Comparison of ENCODE assay signal across 8 cellular contexts in the genomic region with DNA sequence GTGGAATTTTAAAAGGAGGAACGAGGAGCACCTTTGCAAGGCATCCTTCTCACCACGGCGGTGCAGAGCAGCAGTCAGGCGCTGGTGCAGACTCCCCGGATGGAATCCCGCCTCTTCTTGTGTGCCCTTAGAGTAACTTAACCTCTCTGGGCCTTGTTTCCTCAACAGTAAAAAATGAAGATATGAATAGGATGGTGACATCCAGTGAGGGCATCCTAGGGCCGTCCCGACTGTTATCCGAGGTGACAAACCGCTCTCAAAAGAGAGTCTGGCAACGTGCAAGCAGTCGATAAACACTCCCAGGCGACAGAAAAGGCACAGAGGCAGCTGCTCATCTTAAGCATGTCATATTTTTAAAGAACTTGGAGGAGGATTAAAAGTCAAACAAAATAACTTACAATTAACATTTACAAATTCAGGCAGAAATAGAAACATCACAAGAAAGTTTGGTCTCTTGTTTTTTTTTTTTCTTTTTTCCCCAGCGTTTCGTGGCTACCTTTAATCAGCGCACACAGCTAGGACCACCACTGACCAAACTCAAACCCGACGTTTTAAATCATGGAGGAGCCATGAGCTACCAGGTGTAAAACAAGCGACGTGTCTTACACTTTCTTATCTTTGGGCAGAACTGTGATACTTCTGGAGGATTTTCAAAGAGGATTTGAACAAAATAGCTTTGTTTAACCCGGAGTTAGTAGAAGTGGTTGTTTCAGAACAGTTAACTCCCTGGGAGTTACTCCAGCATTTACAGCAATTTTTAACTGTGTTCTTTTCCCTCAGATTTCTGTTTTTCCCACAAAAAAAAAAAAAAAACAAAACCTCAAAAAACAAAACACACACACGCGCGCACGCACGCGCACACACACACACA. TPM values are rescaled to one million over a fixed set of nuclear protein-coding genes. Genes with fewer than 3 reads are reported as not detected.
DNase-seq lines count a peak whose midpoint lies in the region; ATAC-seq and TF ChIP-seq lines count a peak whose summit lies in the region.

No MANE protein-coding gene starts in this region.

- intact Hi-C loops in PC-3 (cut with micrococcal nuclease) = no loop called here
- intact Hi-C loops in dendritic cell treated with granulocyte-macrophage colony-stimulating factor and Interleukin-4, amounts not matched to agents 40 ng/mL and 50 ng/mL, for 4 days (cut with micrococcal nuclease) = loop anchor here (2.0 to 10.0 kb wide), 4 partner anchors 66 to 306 kb away; partner anchors contain the start of gene ZNF236

- H3K4me3 Mint-ChIP-seq in dendritic cell treated with granulocyte-macrophage colony-stimulating factor and Interleukin-4, amounts not matched to agents 40 ng/mL and 50 ng/mL, for 4 days = peak overlapping the region; percentile 96

- H3K4me2 ChIP-seq in DND-41 (ENCODE audit: insufficient read depth, low read length) (peak overlapping the region; percentile 68), PC-3 (ENCODE audit: low read length) (peak overlapping the region; percentile 99)

- peak overlapping the region; percentile 53; the same call in 1 of the 2 replicates for H2AFZ ChIP-seq in DND-41 (ENCODE audit: low read depth, low read length)
- no peak overlapping the region for H2AFZ ChIP-seq in PC-3 (ENCODE audit: low read length)

- H3K9me2 ChIP-seq in PC-3 (replicated peaks; ENCODE audit: low read length) = no peaks in the 10 kb centered on the region

- peaks cover 43% of the 10 kb centered on the region for H3K36me3 Mint-ChIP-seq in dendritic cell treated with granulocyte-macrophage colony-stimulating factor and Interleukin-4, amounts not matched to agents 40 ng/mL and 50 ng/mL, for 4 days (ENCODE audit: low read depth)

- H3K27me3 Mint-ChIP-seq in dendritic cell treated with granulocyte-macrophage colony-stimulating factor and Interleukin-4, amounts not matched to agents 40 ng/mL and 50 ng/mL, for 4 days = no peaks in the 10 kb centered on the region

- H3K9me3 Mint-ChIP-seq in dendritic cell treated with granulocyte-macrophage colony-stimulating factor and Interleukin-4, amounts not matched to agents 40 ng/mL and 50 ng/mL, for 4 days = no peaks in the 10 kb centered on the region

- TF ChIP-seq CTCF in DND-41 (IDR thresholded peaks at IDR 0.05; ENCODE audit: borderline replicate concordance, extremely low read depth, low read length, poor library complexity, severe bottlenecking) = no peak
- no peak for TF ChIP-seq CTCF in PC-3 (conservative IDR thresholded peaks at IDR 0.05; ENCODE audit: low read depth, low read length)
- no peak for TF ChIP-seq CTCF in neutrophil (IDR thresholded peaks at IDR 0.05)

- peak overlapping the region; percentile 93 for H3K27ac ChIP-seq in DND-41 (ENCODE audit: low read length)
- peak overlapping the region; percentile 96 for H3K27ac ChIP-seq in PC-3 (ENCODE audit: low read length)
- H3K27ac ChIP-seq in neutrophil = peak overlapping the region; percentile 100

- peaks cover 3% of the 10 kb centered on the region; the same call in 1 of the 2 replicates for H3K36me3 ChIP-seq in DND-41 (ENCODE audit: insufficient read depth, low read length)
- H3K36me3 ChIP-seq in PC-3 (ENCODE audit: low read depth, low read length) = peaks cover 16% of the 10 kb centered on the region; the same call in 1 of the 2 replicates
- H3K36me3 ChIP-seq in neutrophil = peaks cover 14% of the 10 kb centered on the region

- peak overlapping the region; percentile 98 for H3K27ac Mint-ChIP-seq in dendritic cell treated with granulocyte-macrophage colony-stimulating factor and Interleukin-4, amounts not matched to agents 40 ng/mL and 50 ng/mL, for 4 days

- H3K9me3 ChIP-seq in DND-41 (ENCODE audit: insufficient read depth, low read length, severe bottlenecking) (no peaks in the 10 kb centered on the region), PC-3 (ENCODE audit: low read length) (no peaks in the 10 kb centered on the region), neutrophil (no peaks in the 10 kb centered on the region)

- H3K4me1 Mint-ChIP-seq in dendritic cell treated with granulocyte-macrophage colony-stimulating factor and Interleukin-4, amounts not matched to agents 40 ng/mL and 50 ng/mL, for 4 days (ENCODE audit: low read depth) = peaks cover 73% of the 10 kb centered on the region

- peak; percentile 54 for DNase-seq in DND-41
- DNase-seq in PC-3 = no peak
- no peak for DNase-seq in NCI-H2227 treated with DMSO at 0.1 percent for 48 hours (lab: John Stamatoyannopoulos, UW)
- DNase-seq in MV-4-11 (lab: John Stamatoyannopoulos, UW) = no peak
- DNase-seq in activated CD4-positive, alpha-beta T cell treated with anti-CD3 and anti-CD28 coated beads, Interleukin-2, amount 50 U/mL, for 48 hours = no peak
- no peak for DNase-seq in NCI-H1417 treated with DMSO at 0.1 percent for 48 hours (lab: John Stamatoyannopoulos, UW)

- H3K79me2 ChIP-seq in DND-41 (ENCODE audit: insufficient read depth, low read length) (peaks cover 81% of the 10 kb centered on the region), PC-3 (ENCODE audit: low read length) (peaks cover 63% of the 10 kb centered on the region)

- H3K4me1 ChIP-seq in DND-41 (ENCODE audit: insufficient read depth, low read length) (peaks cover 100% of the 10 kb centered on the region), PC-3 (ENCODE audit: insufficient read depth, low read length) (peaks cover 60% of the 10 kb centered on the region), neutrophil (ENCODE audit: control insufficient read depth in 1 of 2, insufficient read depth in 1 of 2, low read depth in 1 of 2, low read length in 1 of 2) (peaks cover 67 to 70% of the 10 kb centered on the region in 2 experiments)

- POLR2A ChIA-PET in PC-3 (lab: Charles Lee; ENCODE audit: unreplicated experiment) = interaction anchor here (0.5 to 1.4 kb wide), 3 partner anchors 47 to 208 kb away, joined by 3 read pairs; no protein-coding TSS in a partner anchor

- H3K9ac ChIP-seq in DND-41 (ENCODE audit: low read depth, low read length) (peak overlapping the region; percentile 84), PC-3 (ENCODE audit: low read length) (peak overlapping the region; percentile 100)

- ATAC-seq in DND-41 (ENCODE audit: insufficient read depth, low read depth) (no peak), PC-3 (no peak)

- no peaks in the 10 kb centered on the region for H4K20me1 ChIP-seq in DND-41 (ENCODE audit: insufficient read depth, low read length)
- peaks cover 16% of the 10 kb centered on the region for H4K20me1 ChIP-seq in PC-3 (ENCODE audit: low read length)

- CTCF ChIA-PET in PC-3 (lab: Charles Lee) = no interaction called here

- TSS peak; percentile 38 for BruUV-seq in PC-3 (replicated peaks; lab: Mats Ljungman, UMichigan)

- H3K27me3 ChIP-seq in DND-41 (ENCODE audit: insufficient read depth, low read length, poor library complexity) (no peaks in the 10 kb centered on the region), PC-3 (ENCODE audit: low read length) (no peaks in the 10 kb centered on the region), neutrophil (no peaks in the 10 kb centered on the region)

- no peaks in the 10 kb centered on the region for H3F3A ChIP-seq in PC-3 (ENCODE audit: low read length, unreplicated experiment)

- peak overlapping the region; percentile 12 to 64; a peak in 3 of 4 replicates for H3K4me3 ChIP-seq in DND-41 (ENCODE audit: low read depth in 1 of 2, low read length in 2 of 2)
- H3K4me3 ChIP-seq in PC-3 (ENCODE audit: low read length) = peak overlapping the region; percentile 98
- peak overlapping the region; percentile 89 to 94 for H3K4me3 ChIP-seq in neutrophil (ENCODE audit: low read depth in 1 of 2, low read length in 1 of 2)

RNA-seq across cellular contexts. Expression of gene MBP, which starts 2.1 kb away (rescaled TPM):
- 34.2 and 47.4 TPM in 2 replicates for total RNA-seq in PC-3 (2014; rRNA removed)

Comparison
In these comparisons a context has a peak if more than half of its experiments do, and no peak if none do; other contexts are left out.
1. H3K4me3 ChIP-seq: peak in every context shown above with its lines; median percentile 98 in PC-3; 92 in neutrophil; 38 in DND-41.